9 cellular contexts compared by ENCODE assay signal in genomic region chr9:134643306-134643705, GRCh38. TPM values are rescaled to one million over a fixed set of nuclear protein-coding genes. Genes with fewer than 3 reads are reported as not detected.
DNase-seq lines count a peak whose midpoint lies in the region; ATAC-seq, FAIRE-seq and TF ChIP-seq lines count a peak whose summit lies in the region.
"Had no signal": no experiment of that assay in that cellular context is flagged by ENCODE, and none has a peak within 500 bp of the region (broad histone marks: within the 10 kb centered on the region; RNA-seq: fewer than 3 reads in every experiment).

No MANE protein-coding gene starts in this region.

- no peak overlapping the region for H3K23ac ChIP-seq in H9 (ENCODE audit: insufficient read length, low read depth, low read length)

- no CpG with 5 or more reads among the region's 12 CpGs for WGBS in H9 (ENCODE audit: extremely low coverage, insufficient read length, low lambda C conversion rate)

- H4K20me1 ChIP-seq in H9 (ENCODE audit: control insufficient read depth, insufficient read depth, insufficient read length), result no peaks in the 10 kb centered on the region
- peaks cover 53% of the 10 kb centered on the region for H4K20me1 ChIP-seq in astrocyte (ENCODE audit: insufficient read depth, low read length)

- no peak for TF ChIP-seq CTCF in H9 (conservative IDR thresholded peaks at IDR 0.05)
- TF ChIP-seq CTCF in astrocyte (IDR thresholded peaks at IDR 0.05; ENCODE audit: insufficient read depth, low read depth, low read length), result no peak
- TF ChIP-seq CTCF in kidney epithelial cell (IDR thresholded peaks at IDR 0.05; ENCODE audit: insufficient read depth, low read length, poor library complexity, severe bottlenecking), result no peak

- ATAC-seq in HG03460 (IDR thresholded peaks at IDR 0.05; ENCODE audit: unreplicated experiment) (no peak), HG02870 (IDR thresholded peaks at IDR 0.05; ENCODE audit: unreplicated experiment) (no peak)
- ATAC-seq: activated CD8-positive, alpha-beta memory T cell treated with anti-CD3 and anti-CD28 coated beads, Interleukin-2, amount 10 ng/mL, durations not matched to agents 7 days and 5 days had no signal

- H3T11ph ChIP-seq in H9 (ENCODE audit: low read length), result no peak overlapping the region

- POLR2A ChIA-PET in activated CD4-positive, alpha-beta memory T cell treated with anti-CD3 and anti-CD28 coated beads for 36 hours (lab: Charles Lee), result no interaction called here

- no peaks in the 10 kb centered on the region for H3K79me2 ChIP-seq in H9 (ENCODE audit: insufficient read depth, low read length)
- H3K79me2 ChIP-seq in astrocyte (ENCODE audit: insufficient read depth, low read length), result peaks cover 64% of the 10 kb centered on the region

- H2BK120ac ChIP-seq in H9 (ENCODE audit: low read depth, low read length, poor library complexity, severe bottlenecking), result no peak overlapping the region

- H3K23me2 ChIP-seq in H9 (ENCODE audit: insufficient read length, low read depth, low read length, poor library complexity, severe bottlenecking), result peaks cover 7% of the 10 kb centered on the region

- DNase-seq in H9, result no peak
- no peak for DNase-seq in astrocyte (ENCODE audit: low read depth)
- no peak for DNase-seq in kidney epithelial cell (ENCODE audit: low read depth)
- DNase-seq in HuH-7 (ENCODE audit: low spot score), result no peak
- DNase-seq in activated CD4-positive, alpha-beta memory T cell treated with anti-CD3 and anti-CD28 coated beads for 36 hours, result no peak
- DNase-seq: activated CD8-positive, alpha-beta memory T cell treated with anti-CD3 and anti-CD28 coated beads, Interleukin-2, amount 10 ng/mL, durations not matched to agents 7 days and 5 days had no signal

- peaks cover 10% of the 10 kb centered on the region for H3K36me3 ChIP-seq in astrocyte (ENCODE audit: insufficient read depth, low read length)
- no peaks in the 10 kb centered on the region for H3K36me3 ChIP-seq in kidney epithelial cell (ENCODE audit: control insufficient read depth, insufficient read depth, low read length)
- H3K36me3 ChIP-seq in stomach smooth muscle (ENCODE audit: control insufficient read depth in 2 of 2, insufficient read depth in 2 of 2, low read length in 2 of 2), result no peaks in the 10 kb centered on the region

- FAIRE-seq in astrocyte (lab: Jason Lieb, UNC), result no peak

- H2AK5ac ChIP-seq in H9 (ENCODE audit: insufficient read length, low read length), result no peak overlapping the region

- no peak overlapping the region for H4K91ac ChIP-seq in H9 (ENCODE audit: insufficient read length, low read depth, low read length)

- H3K4me1 Mint-ChIP-seq in H9 (peaks cover 21 to 52% of the 10 kb centered on the region in 2 experiments), astrocyte (ENCODE audit: low read depth, unreplicated experiment) (peaks cover 39% of the 10 kb centered on the region)
- H3K4me1 Mint-ChIP-seq in activated CD4-positive, alpha-beta memory T cell treated with anti-CD3 and anti-CD28 coated beads for 36 hours (ENCODE audit: low read depth), result peaks cover 2% of the 10 kb centered on the region
- H3K4me1 Mint-ChIP-seq: activated CD8-positive, alpha-beta memory T cell treated with anti-CD3 and anti-CD28 coated beads, Interleukin-2, amount 10 ng/mL, durations not matched to agents 7 days and 5 days had no signal

- H2AFZ ChIP-seq in H9 (ENCODE audit: low read length) (no peak overlapping the region), astrocyte (ENCODE audit: low read depth, low read length) (no peak overlapping the region)

- H4K8ac ChIP-seq in H9 (replicated peaks; ENCODE audit: insufficient read length, low read depth, low read length), result no peak overlapping the region

- H2BK12ac ChIP-seq in H9 (ENCODE audit: insufficient read length, low read depth, low read length), result no peak overlapping the region

- no peak overlapping the region for H3K18ac ChIP-seq in H9 (ENCODE audit: insufficient read length, low read depth, low read length)

- intact Hi-C loops in activated CD4-positive, alpha-beta memory T cell treated with anti-CD3 and anti-CD28 coated beads for 36 hours (cut with micrococcal nuclease), result loop anchor here (10.0 kb wide), 1 partner anchor 199 kb away; no protein-coding TSS in a partner anchor

- no peak overlapping the region for H2BK15ac ChIP-seq in H9 (ENCODE audit: low read depth, low read length)

- no peak overlapping the region for H3K56ac ChIP-seq in H9 (ENCODE audit: insufficient read length, low read depth, low read length)

- no peak overlapping the region for H4K5ac ChIP-seq in H9 (ENCODE audit: insufficient read length, low read depth, low read length)

- H3K9me3 ChIP-seq in H9 (ENCODE audit: control insufficient read depth, low read depth, low read length) (no peaks in the 10 kb centered on the region), astrocyte (ENCODE audit: insufficient read depth, low read depth, low read length) (no peaks in the 10 kb centered on the region), stomach smooth muscle (ENCODE audit: control insufficient read depth in 2 of 2, low read length in 2 of 2) (no peaks in the 10 kb centered on the region)

- H3K27me3 Mint-ChIP-seq in H9 (ENCODE audit: low read depth) (peaks cover 30% of the 10 kb centered on the region), astrocyte (ENCODE audit: low read depth, unreplicated experiment) (no peaks in the 10 kb centered on the region)
- H3K27me3 Mint-ChIP-seq in activated CD4-positive, alpha-beta memory T cell treated with anti-CD3 and anti-CD28 coated beads for 36 hours, result peaks cover 23% of the 10 kb centered on the region

- no peak overlapping the region for H3K14ac ChIP-seq in H9 (ENCODE audit: insufficient read depth, low read length)

- no peak overlapping the region for H3K9ac ChIP-seq in H9 (ENCODE audit: extremely low read depth, insufficient read length, low read length)
- H3K9ac ChIP-seq in astrocyte (ENCODE audit: low read length), result peak overlapping the region; percentile 97
- peak overlapping the region; percentile 71 for H3K9ac ChIP-seq in stomach smooth muscle (ENCODE audit: low read length in 2 of 2)

- CTCF ChIA-PET in activated CD4-positive, alpha-beta memory T cell treated with anti-CD3 and anti-CD28 coated beads for 36 hours (lab: Charles Lee), result no interaction called here

- H3K79me1 ChIP-seq in H9 (ENCODE audit: insufficient read depth, low read depth, low read length, poor library complexity, severe bottlenecking), result no peaks in the 10 kb centered on the region

- H3K27ac ChIP-seq in H9 (ENCODE audit: insufficient read length, low read depth, low read length) (no peak overlapping the region), astrocyte (ENCODE audit: low read depth, low read length) (peak overlapping the region; percentile 92), stomach smooth muscle (ENCODE audit: low read length) (peak overlapping the region; percentile 88)

- H3K27me3 ChIP-seq in H9 (ENCODE audit: insufficient read depth, low read length), result no peaks in the 10 kb centered on the region; the same call in 1 of the 2 replicates
- H3K27me3 ChIP-seq in astrocyte (ENCODE audit: insufficient read depth, low read length), result no peaks in the 10 kb centered on the region
- H3K27me3 ChIP-seq in kidney epithelial cell (ENCODE audit: control insufficient read depth, insufficient read depth, low read length), result peaks cover 22% of the 10 kb centered on the region
- no peaks in the 10 kb centered on the region for H3K27me3 ChIP-seq in stomach smooth muscle (ENCODE audit: control insufficient read depth in 1 of 2, insufficient read depth in 2 of 2, low read length in 2 of 2)

- H2BK5ac ChIP-seq in H9 (ENCODE audit: insufficient read length, low read length), result no peak overlapping the region

- H3K4me1 ChIP-seq in H9 (ENCODE audit: insufficient read depth, low read length) (no peaks in the 10 kb centered on the region; the same call in 1 of the 2 replicates), astrocyte (ENCODE audit: insufficient read depth, low read length) (peaks cover 43% of the 10 kb centered on the region), stomach smooth muscle (ENCODE audit: control insufficient read depth, insufficient read depth, low read length) (peaks cover 66% of the 10 kb centered on the region)

- no peaks in the 10 kb centered on the region for H3K9me3 Mint-ChIP-seq in H9
- no peaks in the 10 kb centered on the region for H3K9me3 Mint-ChIP-seq in astrocyte (ENCODE audit: unreplicated experiment)
- H3K9me3 Mint-ChIP-seq in activated CD4-positive, alpha-beta memory T cell treated with anti-CD3 and anti-CD28 coated beads for 36 hours, result no peaks in the 10 kb centered on the region

- H3K27ac Mint-ChIP-seq in H9 (peak overlapping the region in 1 of 3 experiments; percentile 72; a peak in 1 of 7 replicates), astrocyte (ENCODE audit: unreplicated experiment) (peak overlapping the region; percentile 96)
- no peak overlapping the region for H3K27ac Mint-ChIP-seq in activated CD4-positive, alpha-beta memory T cell treated with anti-CD3 and anti-CD28 coated beads for 36 hours
- H3K27ac Mint-ChIP-seq: activated CD8-positive, alpha-beta memory T cell treated with anti-CD3 and anti-CD28 coated beads, Interleukin-2, amount 10 ng/mL, durations not matched to agents 7 days and 5 days had no signal

- H3K4me3 ChIP-seq in astrocyte (ENCODE audit: insufficient read depth, low read depth, low read length), result peak overlapping the region; percentile 81
- peak overlapping the region; percentile 54 for H3K4me3 ChIP-seq in kidney epithelial cell (ENCODE audit: low read depth, low read length)
- peak overlapping the region; percentile 82 to 87 for H3K4me3 ChIP-seq in stomach smooth muscle (ENCODE audit: low read length in 2 of 2)

- no peaks in the 10 kb centered on the region; a peak in 1 of 7 replicates for H3K36me3 Mint-ChIP-seq in H9 (ENCODE audit: insufficient read depth in 1 of 3, low read depth in 3 of 3)
- H3K36me3 Mint-ChIP-seq in astrocyte (ENCODE audit: low read depth, unreplicated experiment), result peaks cover 17% of the 10 kb centered on the region
- no peaks in the 10 kb centered on the region for H3K36me3 Mint-ChIP-seq in activated CD4-positive, alpha-beta memory T cell treated with anti-CD3 and anti-CD28 coated beads for 36 hours
- H3K36me3 Mint-ChIP-seq: activated CD8-positive, alpha-beta memory T cell treated with anti-CD3 and anti-CD28 coated beads, Interleukin-2, amount 10 ng/mL, durations not matched to agents 7 days and 5 days had no signal

- H2BK20ac ChIP-seq in H9 (ENCODE audit: low read depth, low read length, poor library complexity, severe bottlenecking), result no peak overlapping the region

- H3K4me3 Mint-ChIP-seq in H9, result peak overlapping the region; percentile 63 to 85
- peak overlapping the region; percentile 98 for H3K4me3 Mint-ChIP-seq in astrocyte (ENCODE audit: unreplicated experiment)
- no peak overlapping the region for H3K4me3 Mint-ChIP-seq in activated CD4-positive, alpha-beta memory T cell treated with anti-CD3 and anti-CD28 coated beads for 36 hours
- H3K4me3 Mint-ChIP-seq: activated CD8-positive, alpha-beta memory T cell treated with anti-CD3 and anti-CD28 coated beads, Interleukin-2, amount 10 ng/mL, durations not matched to agents 7 days and 5 days had no signal

- H3K4me2 ChIP-seq in H9 (ENCODE audit: insufficient read depth, insufficient read length, low read length) (peak overlapping the region; percentile 65), astrocyte (ENCODE audit: low read length) (peak overlapping the region; percentile 100)

- H3K4ac ChIP-seq in H9 (ENCODE audit: low read depth, low read length), result no peak overlapping the region

RNA-seq across cellular contexts. Expression of gene COL5A1, which starts 1.7 kb away (rescaled TPM):
- total RNA-seq in H9 (2021), result 8.6 and 9.5 TPM in 2 replicates
- 1,055 and 1,568 TPM in 2 replicates for total RNA-seq in astrocyte
- total RNA-seq in kidney epithelial cell, result 87.7 and 92.6 TPM in 2 replicates
- under 1 TPM; 0.12 to 0.19 TPM for total RNA-seq in activated CD4-positive, alpha-beta memory T cell treated with anti-CD3 and anti-CD28 coated beads for 36 hours

Comparison
In these comparisons a context has a peak if more than half of its experiments do, and no peak if none do; other contexts are left out.
1. RNA of gene COL5A1, which starts 1.7 kb away (total RNA-seq): 1,055 to 1,568 TPM in astrocyte; 87.7 to 92.6 TPM in kidney epithelial cell, 8.6 to 9.5 TPM in H9 and 0.12 to 0.19 TPM in activated CD4-positive, alpha-beta memory T cell treated with anti-CD3 and anti-CD28 coated beads for 36 hours; every median in the first group is over 10 times any median in the second.
2. Peak in every context shown above with its lines, with median percentiles within 50 percentile points of each other: H3K4me3 ChIP-seq.